ENCODE assay signal across 9 cellular contexts in the genomic region with DNA sequence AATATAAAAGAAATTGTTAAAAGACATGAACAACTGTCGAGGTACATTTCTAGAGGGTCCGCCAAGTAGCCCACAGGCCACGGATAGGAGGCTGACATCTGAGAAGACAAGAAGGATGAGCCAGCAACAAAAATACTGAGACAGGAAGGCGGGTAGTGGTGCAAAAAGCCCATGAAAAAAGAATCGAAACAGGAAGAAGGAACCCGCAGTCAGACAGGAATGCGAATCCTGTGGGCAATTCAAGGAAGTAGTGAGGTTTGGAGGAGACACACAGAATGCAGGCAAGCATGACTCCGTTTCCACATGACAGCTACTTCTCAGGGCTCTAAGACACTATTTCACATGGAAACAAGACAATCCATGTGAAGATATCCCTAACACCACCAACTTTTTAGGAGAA.
DNase-seq lines count a peak whose midpoint lies in the region; ATAC-seq lines count a peak whose summit lies in the region.
"Had no signal": no experiment of that assay in that cellular context is flagged by ENCODE, and none has a peak within 500 bp of the region (broad histone marks: within the 10 kb centered on the region; RNA-seq: fewer than 3 reads in every experiment).

No MANE protein-coding gene starts in this region.

- H2AK5ac ChIP-seq in trophoblast cell (ENCODE audit: low read length): peak overlapping the region; percentile 30

- H3K4me1 ChIP-seq in trophoblast cell (ENCODE audit: control insufficient read depth in 1 of 2, insufficient read depth in 2 of 2, low read length in 2 of 2): peaks cover 5% of the 10 kb centered on the region in 2 experiments

- H3K79me1 ChIP-seq in trophoblast cell (ENCODE audit: low read length): peaks cover 5% of the 10 kb centered on the region

- peak overlapping the region; percentile 68 for H3K4me3 Mint-ChIP-seq in dendritic cell treated with granulocyte-macrophage colony-stimulating factor and Interleukin-4, amounts not matched to agents 40 ng/mL and 50 ng/mL, for 4 days
- no peak overlapping the region for H3K4me3 Mint-ChIP-seq in activated naive CD4-positive, alpha-beta T cell treated with anti-CD3 and anti-CD28 coated beads for 36 hours
- H3K4me3 Mint-ChIP-seq: T-cell had no signal

- peak; percentile 95 for DNase-seq in HT1080 (ENCODE audit: low read depth)
- DNase-seq in trophoblast cell: peak; percentile 27 to 73
- DNase-seq in NCI-H2171 treated with DMSO at 0.1 percent for 48 hours (lab: John Stamatoyannopoulos, UW): no peak
- DNase-seq in activated naive CD4-positive, alpha-beta T cell treated with anti-CD3 and anti-CD28 coated beads for 36 hours: no peak
- DNase-seq in iPS-NIHi7 (ENCODE audit: extremely low spot score): no peak
- no peak for DNase-seq in activated CD4-positive, alpha-beta T cell treated with anti-CD3 and anti-CD28 coated beads for 4 hours

- peak overlapping the region; percentile 49 for H4K91ac ChIP-seq in trophoblast cell (ENCODE audit: low read depth, low read length)

- H3K27ac ChIP-seq in trophoblast cell (ENCODE audit: low read depth, low read length): peak overlapping the region; percentile 37

- no peak overlapping the region for H3K4me2 ChIP-seq in trophoblast cell (ENCODE audit: low read length)

- no peaks in the 10 kb centered on the region for H3K36me3 Mint-ChIP-seq in dendritic cell treated with granulocyte-macrophage colony-stimulating factor and Interleukin-4, amounts not matched to agents 40 ng/mL and 50 ng/mL, for 4 days (ENCODE audit: low read depth)
- H3K36me3 Mint-ChIP-seq in activated naive CD4-positive, alpha-beta T cell treated with anti-CD3 and anti-CD28 coated beads for 36 hours (ENCODE audit: low read depth): no peaks in the 10 kb centered on the region
- H3K36me3 Mint-ChIP-seq: T-cell had no signal

- no peak overlapping the region for H4K12ac ChIP-seq in trophoblast cell (ENCODE audit: low read depth, low read length)

- H3K9me3 Mint-ChIP-seq in dendritic cell treated with granulocyte-macrophage colony-stimulating factor and Interleukin-4, amounts not matched to agents 40 ng/mL and 50 ng/mL, for 4 days: no peaks in the 10 kb centered on the region
- no peaks in the 10 kb centered on the region for H3K9me3 Mint-ChIP-seq in activated naive CD4-positive, alpha-beta T cell treated with anti-CD3 and anti-CD28 coated beads for 36 hours
- H3K9me3 Mint-ChIP-seq: T-cell had no signal

- peak overlapping the region; percentile 31 for H2BK5ac ChIP-seq in trophoblast cell (ENCODE audit: low read depth, low read length, poor library complexity)

- no peak overlapping the region for H2AFZ ChIP-seq in trophoblast cell (ENCODE audit: insufficient read depth, low read length, poor library complexity)

- WGBS in trophoblast cell (ENCODE audit: extremely low coverage, insufficient coverage, insufficient read length): no CpG with 5 or more reads among the region's 8 CpGs

- no peak overlapping the region for H3K9ac ChIP-seq in trophoblast cell (ENCODE audit: low read length)

- H3K4me3 ChIP-seq in trophoblast cell (ENCODE audit: low read depth, low read length): no peak overlapping the region

- no peak overlapping the region for H2BK12ac ChIP-seq in trophoblast cell (ENCODE audit: low read length)

- no peak overlapping the region for H3K18ac ChIP-seq in trophoblast cell (ENCODE audit: low read length)

- ATAC-seq in GM19438 (IDR thresholded peaks at IDR 0.05; ENCODE audit: low read depth, unreplicated experiment): peak; percentile 55
- ATAC-seq: T-cell had no signal

- H3K4me1 Mint-ChIP-seq in dendritic cell treated with granulocyte-macrophage colony-stimulating factor and Interleukin-4, amounts not matched to agents 40 ng/mL and 50 ng/mL, for 4 days (ENCODE audit: low read depth): peaks cover 40% of the 10 kb centered on the region
- peaks cover 3% of the 10 kb centered on the region for H3K4me1 Mint-ChIP-seq in activated naive CD4-positive, alpha-beta T cell treated with anti-CD3 and anti-CD28 coated beads for 36 hours (ENCODE audit: low read depth)

- H2BK120ac ChIP-seq in trophoblast cell (ENCODE audit: insufficient read depth, low read length, poor library complexity): peak overlapping the region; percentile 26

- no peak overlapping the region for H3K4ac ChIP-seq in trophoblast cell (ENCODE audit: low read depth, low read length)

- H3K27me3 ChIP-seq in trophoblast cell (ENCODE audit: insufficient read depth, low read length): no peaks in the 10 kb centered on the region

- CTCF ChIA-PET in activated naive CD4-positive, alpha-beta T cell treated with anti-CD3 and anti-CD28 coated beads for 36 hours (lab: Charles Lee): no interaction called here

- H3K14ac ChIP-seq in trophoblast cell (ENCODE audit: low read length): peak overlapping the region; percentile 2

- H3K9me3 ChIP-seq in trophoblast cell (ENCODE audit: insufficient read depth, low read depth, low read length): no peaks in the 10 kb centered on the region

- peak overlapping the region; percentile 5 for H4K8ac ChIP-seq in trophoblast cell (ENCODE audit: low read depth, low read length)

- H3K36me3 ChIP-seq in trophoblast cell (ENCODE audit: control insufficient read depth in 1 of 2, insufficient read depth in 2 of 2, low read length in 2 of 2): no peaks in the 10 kb centered on the region

- no peak overlapping the region for H3K23ac ChIP-seq in trophoblast cell (ENCODE audit: low read length)

- intact Hi-C loops in dendritic cell treated with granulocyte-macrophage colony-stimulating factor and Interleukin-4, amounts not matched to agents 40 ng/mL and 50 ng/mL, for 4 days (cut with micrococcal nuclease): loop anchor here (1.0 to 2.0 kb wide), 3 partner anchors 32 to 126 kb away; a partner anchor contains a TSS
- intact Hi-C loops in activated naive CD4-positive, alpha-beta T cell treated with anti-CD3 and anti-CD28 coated beads for 36 hours (cut with micrococcal nuclease): no loop called here

- no peaks in the 10 kb centered on the region for H3K79me2 ChIP-seq in trophoblast cell (ENCODE audit: control insufficient read depth, insufficient read depth, low read length, poor library complexity)

- peak overlapping the region; percentile 92 for H3K27ac Mint-ChIP-seq in dendritic cell treated with granulocyte-macrophage colony-stimulating factor and Interleukin-4, amounts not matched to agents 40 ng/mL and 50 ng/mL, for 4 days
- H3K27ac Mint-ChIP-seq in activated naive CD4-positive, alpha-beta T cell treated with anti-CD3 and anti-CD28 coated beads for 36 hours: no peak overlapping the region
- H3K27ac Mint-ChIP-seq: T-cell had no signal

- no peaks in the 10 kb centered on the region for H3K27me3 Mint-ChIP-seq in dendritic cell treated with granulocyte-macrophage colony-stimulating factor and Interleukin-4, amounts not matched to agents 40 ng/mL and 50 ng/mL, for 4 days
- peaks cover 16% of the 10 kb centered on the region for H3K27me3 Mint-ChIP-seq in activated naive CD4-positive, alpha-beta T cell treated with anti-CD3 and anti-CD28 coated beads for 36 hours (ENCODE audit: low read depth)

Comparison
In these comparisons a context has a peak if more than half of its experiments do, and no peak if none do; other contexts are left out.
1. DNase-seq: peak in HT1080 (single experiment) and trophoblast cell (2 of 2); none in NCI-H2171 treated with DMSO at 0.1 percent for 48 hours (single experiment), activated naive CD4-positive, alpha-beta T cell treated with anti-CD3 and anti-CD28 coated beads for 36 hours (single experiment), iPS-NIHi7 (single experiment) and activated CD4-positive, alpha-beta T cell treated with anti-CD3 and anti-CD28 coated beads for 4 hours (0 of 2).